Comparison of ENCODE assay signal across 9 cellular contexts in the genomic region with DNA sequence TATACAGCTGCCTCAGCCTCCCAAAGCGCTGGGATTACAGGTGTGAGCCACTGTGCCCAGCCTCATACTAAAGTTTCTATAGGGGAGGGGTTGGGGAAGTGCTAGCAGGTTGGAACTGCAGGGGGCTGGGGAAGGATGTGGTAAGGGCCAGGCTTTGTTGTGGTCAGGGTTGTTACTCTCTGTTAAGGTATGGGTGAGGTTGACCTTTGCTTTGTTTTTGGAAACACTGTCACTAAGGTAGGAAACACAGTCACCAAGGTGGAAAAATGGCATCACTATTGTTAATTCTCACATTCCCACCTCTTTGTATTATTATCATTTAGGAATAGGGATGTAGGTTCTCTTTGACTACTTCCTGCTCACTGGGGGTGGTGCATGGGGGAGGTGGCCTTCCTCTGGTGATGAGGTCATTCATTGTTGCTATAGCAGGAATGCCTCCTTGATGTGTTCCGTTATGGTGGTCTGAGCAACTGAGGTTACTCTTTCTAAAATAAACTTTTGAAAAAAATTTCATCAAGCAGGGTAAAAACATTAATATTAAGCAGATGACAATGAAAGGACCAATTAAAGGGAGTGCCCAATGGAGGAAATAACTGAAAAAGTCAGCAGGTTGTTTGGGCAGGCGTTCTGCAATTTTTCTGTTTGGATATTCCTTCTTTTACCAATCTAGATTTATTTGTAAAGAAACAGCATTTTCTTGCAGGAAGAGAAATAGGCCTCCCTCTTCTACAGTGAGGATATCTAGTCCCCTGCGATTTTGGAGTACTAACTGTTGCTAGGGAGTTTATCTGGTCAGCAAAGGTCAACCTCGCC.
A peak's percentile ranks its signal among the peaks of the same experiment; 100 is the strongest.
DNase-seq lines count a peak whose midpoint lies in the region; ATAC-seq and TF ChIP-seq lines count a peak whose summit lies in the region.
"Had no signal": no experiment of that assay in that cellular context is flagged by ENCODE, and none has a peak within 500 bp of the region (broad histone marks: within the 10 kb centered on the region; RNA-seq: fewer than 3 reads in every experiment).

No MANE protein-coding gene starts in this region.

- H3K27ac Mint-ChIP-seq in activated B cell treated with CpG ODN at 0.5 μM for 24 hours, result no peak overlapping the region

- H3K36me3 ChIP-seq in GM06990 (ENCODE audit: control insufficient read depth, insufficient read depth, low read length) (no peaks in the 10 kb centered on the region), HCT116 (ENCODE audit: control insufficient read depth in 1 of 2, insufficient read depth in 2 of 2, low read length in 2 of 2) (no peaks in the 10 kb centered on the region), tibial artery (no peaks in the 10 kb centered on the region)

- TF ChIP-seq CTCF in GM06990 (IDR thresholded peaks at IDR 0.05; ENCODE audit: insufficient read depth, low read length, poor library complexity, severe bottlenecking) (no peak), HCT116 (IDR thresholded peaks at IDR 0.05 in 2 of 3, conservative IDR thresholded peaks at IDR 0.05 in 1 of 3; ENCODE audit: borderline replicate concordance in 1 of 3, insufficient read depth in 1 of 3, low read depth in 2 of 3, low read length in 2 of 3) (no peak), activated B cell treated with CpG ODN at 0.5 μM for 24 hours (IDR thresholded peaks at IDR 0.05) (no peak), tibial artery (IDR thresholded peaks at IDR 0.05) (no peak)

- H3K4me3 ChIP-seq in GM06990 (replicated peaks; ENCODE audit: low read depth, low read length) (no peak overlapping the region), HCT116 (replicated peaks in 1 of 2; ENCODE audit: low read depth in 1 of 2, low read length in 2 of 2) (no peak overlapping the region), tibial artery (no peak overlapping the region)

- peaks cover 6% of the 10 kb centered on the region for H3K27me3 Mint-ChIP-seq in activated B cell treated with CpG ODN at 0.5 μM for 24 hours

- H3K4me2 ChIP-seq in HCT116 (ENCODE audit: low read length), result no peak overlapping the region

- no peak overlapping the region for H3K4me3 Mint-ChIP-seq in activated B cell treated with CpG ODN at 0.5 μM for 24 hours

- H4K20me1 ChIP-seq in HCT116 (ENCODE audit: insufficient read depth), result peaks cover 4% of the 10 kb centered on the region; the same call in 1 of the 2 replicates

- H3K4me1 ChIP-seq in HCT116 (ENCODE audit: control insufficient read depth in 1 of 2, insufficient read depth in 2 of 2, low read length in 2 of 2) (peaks cover 0 to 12% of the 10 kb centered on the region in 2 experiments; a peak in 1 of 4 replicates), tibial artery (no peaks in the 10 kb centered on the region)

- no peak overlapping the region for H2AFZ ChIP-seq in HCT116 (ENCODE audit: low read depth, low read length, poor library complexity, severe bottlenecking)

- RAD21 ChIA-PET in HCT116 (lab: Charles Lee; ENCODE audit: low non-redundant PET in 1 of 2, low total read pairs in 2 of 2, uncharacterized antibody in 2 of 2, unreplicated experiment in 2 of 2), result no interaction called here

- peaks cover 12% of the 10 kb centered on the region for H3K4me1 Mint-ChIP-seq in activated B cell treated with CpG ODN at 0.5 μM for 24 hours

- H3K36me3 Mint-ChIP-seq in activated B cell treated with CpG ODN at 0.5 μM for 24 hours (ENCODE audit: low read depth), result no peaks in the 10 kb centered on the region

- H3K9ac ChIP-seq in HCT116 (ENCODE audit: low read length), result no peak overlapping the region

- intact Hi-C loops in HCT116 (cut with micrococcal nuclease), result no loop called here
- intact Hi-C loops in activated B cell treated with CpG ODN at 0.5 μM for 24 hours (cut with micrococcal nuclease), result no loop called here
- intact Hi-C loops in tibial artery (cut with DNase I; ENCODE audit: low total_unique reads), result no loop called here

- H3K27ac ChIP-seq in HCT116 (ENCODE audit: low read depth, low read length) (no peak overlapping the region), tibial artery (no peak overlapping the region)
- H3K27ac ChIP-seq: epithelial cell of prostate had no signal

- H3K9me3 ChIP-seq in HCT116 (ENCODE audit: control insufficient read depth in 1 of 2, insufficient read depth in 1 of 2, low read depth in 1 of 2, low read length in 2 of 2), result peaks cover 3 to 4% of the 10 kb centered on the region in 2 experiments; a peak in 1 of 4 replicates
- no peaks in the 10 kb centered on the region for H3K9me3 ChIP-seq in tibial artery

- POLR2A ChIA-PET in HCT116 (lab: Charles Lee) (no interaction called here), activated B cell treated with CpG ODN at 0.5 μM for 24 hours (lab: Charles Lee) (no interaction called here)

- H3K9me3 Mint-ChIP-seq in activated B cell treated with CpG ODN at 0.5 μM for 24 hours, result peaks cover 7% of the 10 kb centered on the region

- no peak for TF ChIP-seq POLR2A in HCT116 (IDR thresholded peaks at IDR 0.05; ENCODE audit: borderline replicate concordance, extremely low read depth, insufficient read depth, insufficient read length)

- H3K79me2 ChIP-seq in HCT116 (ENCODE audit: insufficient read depth, low read length), result peaks cover 34% of the 10 kb centered on the region

- peak; percentile 63; the same call in 1 of the 2 replicates for ATAC-seq in HCT116
- ATAC-seq in activated B cell treated with CpG ODN at 0.5 μM for 24 hours (ENCODE audit: low read depth), result peak; percentile 21
- ATAC-seq in GM19324 (IDR thresholded peaks at IDR 0.05; ENCODE audit: low FRiP score, unreplicated experiment), result no peak

- no peaks in the 10 kb centered on the region for H3K9me2 ChIP-seq in HCT116 (ENCODE audit: insufficient read depth)

- H3K27me3 ChIP-seq in GM06990 (replicated peaks; ENCODE audit: control insufficient read depth, insufficient read depth, low read length) (no peaks in the 10 kb centered on the region), HCT116 (ENCODE audit: insufficient read depth, low read length) (no peaks in the 10 kb centered on the region), tibial artery (peaks cover 0 to 2% of the 10 kb centered on the region in 2 donors)

- no TSS peak for BruUV-seq in HCT116 (replicated peaks; lab: Mats Ljungman, UMichigan)

- CTCF ChIA-PET in HCT116 (lab: Charles Lee), result no interaction called here
- CTCF ChIA-PET in activated B cell treated with CpG ODN at 0.5 μM for 24 hours (lab: Charles Lee), result no interaction called here

- DNase-seq in GM06990 (ENCODE audit: extremely low read depth, insufficient read length), result peak; percentile 54
- peak; percentile 48 for DNase-seq in HCT116 (ENCODE audit: low read depth, low spot score)
- DNase-seq in activated B cell treated with CpG ODN at 0.5 μM for 24 hours, result no peak
- DNase-seq in kidney tubule cell (ENCODE audit: low spot score), result peak; percentile 84
- no peak for DNase-seq in NCI-H748 (lab: John Stamatoyannopoulos, UW; ENCODE audit: unreplicated experiment)
- no peak for DNase-seq in tibial artery
- DNase-seq in T-helper 9 cell, result no peak

- no peak for TF ChIP-seq RAD21 in HCT116 (IDR thresholded peaks at IDR 0.05; ENCODE audit: low read depth)

TF ChIP-seq in HCT116, 20 proteins besides CTCF, POLR2A, EP300 and RAD21:
- TF ChIP-seq TCF7L2 (IDR thresholded peaks at IDR 0.05; ENCODE audit: borderline replicate concordance, extremely low read depth, insufficient read depth, insufficient read length) (peak; percentile 46), ZFX (IDR thresholded peaks at IDR 0.05) (no peak)

Comparison
In these comparisons a context has a peak if more than half of its experiments do, and no peak if none do; other contexts are left out.
1. DNase-seq: peak in GM06990 (single experiment), HCT116 (single experiment) and kidney tubule cell (single experiment); none in activated B cell treated with CpG ODN at 0.5 μM for 24 hours (single experiment), NCI-H748 (single experiment), tibial artery (0 of 2) and T-helper 9 cell (single experiment).